1 cellular context compared by ENCODE assay signal in the genomic region with DNA sequence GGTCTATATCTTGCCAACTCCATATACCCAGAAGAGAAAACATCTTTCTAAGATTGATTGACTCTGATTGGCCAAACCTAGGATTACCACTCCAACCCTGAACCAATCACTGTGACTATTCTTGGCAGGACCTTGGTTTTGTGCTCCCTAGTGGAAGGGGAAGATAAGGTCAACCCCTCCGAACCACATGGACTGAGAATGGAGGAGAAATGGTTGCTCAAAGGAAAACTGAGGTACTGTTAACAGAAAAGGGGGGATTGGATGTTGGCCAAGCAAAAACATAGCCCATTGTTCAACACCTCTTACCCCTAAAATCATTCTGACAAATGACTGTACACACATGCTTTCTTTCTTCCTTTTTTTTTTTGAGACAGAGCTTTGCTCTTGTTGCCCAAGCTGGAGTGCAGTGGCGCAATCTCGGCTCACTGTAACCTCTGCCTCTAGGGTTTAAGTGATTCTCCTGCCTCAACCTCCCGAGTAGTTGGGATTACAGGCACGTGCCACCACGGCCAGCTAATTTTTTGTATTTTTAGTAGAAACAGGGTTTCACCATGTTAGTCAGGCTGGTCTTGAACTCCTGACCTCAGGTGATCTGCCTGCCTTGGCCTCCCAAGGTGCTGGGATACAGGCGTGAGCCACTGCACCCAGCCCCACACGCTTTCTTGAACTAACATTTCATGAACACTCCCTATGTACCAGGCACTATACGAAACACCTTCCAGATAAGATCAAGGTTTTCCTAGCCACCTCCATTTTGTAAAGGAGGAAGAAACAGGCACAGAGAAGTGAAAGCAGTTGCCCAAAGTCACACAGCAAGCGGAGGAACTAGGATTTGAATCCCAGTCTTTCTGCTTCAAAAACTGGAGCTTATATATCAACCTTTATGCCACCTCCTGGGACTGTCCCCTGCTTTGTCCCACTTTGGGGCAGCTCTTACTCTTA.
TF ChIP-seq lines count a peak whose summit lies in the region.

No MANE protein-coding gene starts in this region.

TF ChIP-seq in K562, 482 proteins besides CTCF, POLR2A, EP300 and RAD21 (continued from another document and continues in another):
- TF ChIP-seq, protein P1, sequence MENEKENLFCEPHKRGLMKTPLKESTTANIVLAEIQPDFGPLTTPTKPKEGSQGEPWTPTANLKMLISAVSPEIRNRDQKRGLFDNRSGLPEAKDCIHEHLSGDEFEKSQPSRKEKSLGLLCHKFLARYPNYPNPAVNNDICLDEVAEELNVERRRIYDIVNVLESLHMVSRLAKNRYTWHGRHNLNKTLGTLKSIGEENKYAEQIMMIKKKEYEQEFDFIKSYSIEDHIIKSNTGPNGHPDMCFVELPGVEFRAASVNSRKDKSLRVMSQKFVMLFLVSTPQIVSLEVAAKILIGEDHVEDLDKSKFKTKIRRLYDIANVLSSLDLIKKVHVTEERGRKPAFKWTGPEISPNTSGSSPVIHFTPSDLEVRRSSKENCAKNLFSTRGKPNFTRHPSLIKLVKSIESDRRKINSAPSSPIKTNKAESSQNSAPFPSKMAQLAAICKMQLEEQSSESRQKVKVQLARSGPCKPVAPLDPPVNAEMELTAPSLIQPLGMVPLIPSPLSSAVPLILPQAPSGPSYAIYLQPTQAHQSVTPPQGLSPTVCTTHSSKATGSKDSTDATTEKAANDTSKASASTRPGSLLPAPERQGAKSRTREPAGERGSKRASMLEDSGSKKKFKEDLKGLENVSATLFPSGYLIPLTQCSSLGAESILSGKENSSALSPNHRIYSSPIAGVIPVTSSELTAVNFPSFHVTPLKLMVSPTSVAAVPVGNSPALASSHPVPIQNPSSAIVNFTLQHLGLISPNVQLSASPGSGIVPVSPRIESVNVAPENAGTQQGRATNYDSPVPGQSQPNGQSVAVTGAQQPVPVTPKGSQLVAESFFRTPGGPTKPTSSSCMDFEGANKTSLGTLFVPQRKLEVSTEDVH (IDR thresholded peaks at IDR 0.05; ENCODE audit: low read depth, partially characterized antibody), result no peak
- TF ChIP-seq ZNF12 (CRISPR knock-in tag; IDR thresholded peaks at IDR 0.05) (no peak), NCOA1 (IDR thresholded peaks at IDR 0.05; ENCODE audit: low read depth) (no peak), SIN3B (IDR thresholded peaks at IDR 0.05; ENCODE audit: low read depth) (no peak), ZNF668 (CRISPR knock-in tag; IDR thresholded peaks at IDR 0.05) (0 out of 2 replicates have a peak, but pooled peaks have one; percentile 36), PYGO2 (tag; IDR thresholded peaks at IDR 0.05) (peak; percentile 40; the same call in 1 of the 2 replicates), HDAC2 (IDR thresholded peaks at IDR 0.05) (peak; percentile 43), PTTG1 (tag; IDR thresholded peaks at IDR 0.05; ENCODE audit: low read depth) (peak; percentile 55; the same call in 1 of the 2 replicates), NCOR1 (IDR thresholded peaks at IDR 0.05) (0 out of 2 replicates have a peak, but pooled peaks have one; percentile 32), THRAP3 (IDR thresholded peaks at IDR 0.05; ENCODE audit: borderline replicate concordance) (no peak), ZBTB17 (CRISPR knock-in tag; IDR thresholded peaks at IDR 0.05) (no peak), ASH1L (IDR thresholded peaks at IDR 0.05; ENCODE audit: borderline replicate concordance, low read depth, partially characterized antibody) (peak; percentile 83), CREM (IDR thresholded peaks at IDR 0.05; ENCODE audit: low read depth) (peak; percentile 38; the same call in 1 of the 2 replicates), ZNF354B (CRISPR knock-in tag; IDR thresholded peaks at IDR 0.05) (no peak), ATF1 (CRISPR knock-in tag; IDR thresholded peaks at IDR 0.05) (no peak), ATF1 (tag; IDR thresholded peaks at IDR 0.05) (peak; percentile 70), CEBPB (tag; IDR thresholded peaks at IDR 0.05) (peak; percentile 97), ZNF316 (IDR thresholded peaks at IDR 0.05) (no peak; the same call in 1 of the 2 replicates), ZNF592 (IDR thresholded peaks at IDR 0.05) (peak; percentile 91), POLR3G (IDR thresholded peaks at IDR 0.05; ENCODE audit: extremely low read depth, insufficient read length, insufficient replicate concordance) (no peak), NEUROD1 (IDR thresholded peaks at IDR 0.05; ENCODE audit: borderline replicate concordance, low read depth, low read length, partially characterized antibody) (peak; percentile 73), ZFP30 (CRISPR knock-in tag; IDR thresholded peaks at IDR 0.05; ENCODE audit: borderline replicate concordance) (no peak), EWSR1 (IDR thresholded peaks at IDR 0.05; ENCODE audit: borderline replicate concordance, low read depth, partially characterized antibody) (no peak), ZNF589 (CRISPR knock-in tag; IDR thresholded peaks at IDR 0.05; ENCODE audit: low read depth) (peak; percentile 86; the same call in 1 of the 2 replicates), FOXM1 (IDR thresholded peaks at IDR 0.05; ENCODE audit: low read depth) (no peak), FOXM1 (CRISPR knock-in tag; IDR thresholded peaks at IDR 0.05; ENCODE audit: low read depth) (no peak), GATA2 (CRISPR knock-in tag; IDR thresholded peaks at IDR 0.05) (peak; percentile 86), FUS (optimal IDR thresholded peaks at IDR 0.05; ENCODE audit: low read depth, low read length) (no peak), CBFB (CRISPR knock-in tag; IDR thresholded peaks at IDR 0.05) (no peak), BRD9 (IDR thresholded peaks at IDR 0.05; ENCODE audit: low read depth, partially characterized antibody) (peak; percentile 74), NONO (IDR thresholded peaks at IDR 0.05; ENCODE audit: low read depth in 2 of 2, low read length in 1 of 2) (no peak), SIX5 (IDR thresholded peaks at IDR 0.05; ENCODE audit: borderline replicate concordance in 1 of 2, insufficient read depth in 1 of 2, low read depth in 1 of 2, low read length in 2 of 2) (peak in 1 of 2 experiments; percentile 11; a peak in 1 of 4 replicates), IRF2 (CRISPR knock-in tag; IDR thresholded peaks at IDR 0.05) (no peak), IFI16 (CRISPR knock-in tag; IDR thresholded peaks at IDR 0.05) (no peak), SMARCA5 (IDR thresholded peaks at IDR 0.05) (peak; percentile 92), RBFOX2 (IDR thresholded peaks at IDR 0.05; ENCODE audit: low read depth, low read length) (peak; percentile 63), KAT8 (IDR thresholded peaks at IDR 0.05; ENCODE audit: low read depth) (peak; percentile 75; the same call in 1 of the 2 replicates), JUND (IDR thresholded peaks at IDR 0.05; ENCODE audit: borderline replicate concordance, low read depth, low read length) (peak; percentile 29; the same call in 1 of the 2 replicates), JUND (tag; IDR thresholded peaks at IDR 0.05; ENCODE audit: borderline replicate concordance, low read depth, low read length) (no peak; the same call in 1 of the 3 replicates), ZNF764 (CRISPR knock-in tag; IDR thresholded peaks at IDR 0.05; ENCODE audit: low read depth) (no peak), EHMT2 (IDR thresholded peaks at IDR 0.05) (peak; percentile 79), ZNF384 (IDR thresholded peaks at IDR 0.05; ENCODE audit: low read depth, low read length) (no peak), TAF7 (tag; IDR thresholded peaks at IDR 0.05) (peak; percentile 56), KDM2B (CRISPR knock-in tag; IDR thresholded peaks at IDR 0.05) (no peak), ZBTB7A (IDR thresholded peaks at IDR 0.05; ENCODE audit: borderline replicate concordance, control insufficient read depth, low read depth, low read length) (no peak), CEBPG (CRISPR knock-in tag; IDR thresholded peaks at IDR 0.05) (peak; percentile 71), CEBPG (tag; conservative IDR thresholded peaks at IDR 0.05 in 1 of 2, IDR thresholded peaks at IDR 0.05 in 1 of 2) (peak; percentile 88 to 91), TRIM24 (IDR thresholded peaks at IDR 0.05) (0 out of 4 replicates have a peak, but pooled peaks of 1 of the 2 experiments have one; percentile 7), ZNF217 (CRISPR knock-in tag; IDR thresholded peaks at IDR 0.05) (no peak), ZNF124 (CRISPR knock-in tag; IDR thresholded peaks at IDR 0.05) (no peak), ZNF511 (CRISPR knock-in tag; IDR thresholded peaks at IDR 0.05) (no peak)
- TF ChIP-seq, protein P2, sequence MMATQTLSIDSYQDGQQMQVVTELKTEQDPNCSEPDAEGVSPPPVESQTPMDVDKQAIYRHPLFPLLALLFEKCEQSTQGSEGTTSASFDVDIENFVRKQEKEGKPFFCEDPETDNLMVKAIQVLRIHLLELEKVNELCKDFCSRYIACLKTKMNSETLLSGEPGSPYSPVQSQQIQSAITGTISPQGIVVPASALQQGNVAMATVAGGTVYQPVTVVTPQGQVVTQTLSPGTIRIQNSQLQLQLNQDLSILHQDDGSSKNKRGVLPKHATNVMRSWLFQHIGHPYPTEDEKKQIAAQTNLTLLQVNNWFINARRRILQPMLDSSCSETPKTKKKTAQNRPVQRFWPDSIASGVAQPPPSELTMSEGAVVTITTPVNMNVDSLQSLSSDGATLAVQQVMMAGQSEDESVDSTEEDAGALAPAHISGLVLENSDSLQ (IDR thresholded peaks at IDR 0.05), result peak; percentile 80
- TF ChIP-seq, protein P3, sequence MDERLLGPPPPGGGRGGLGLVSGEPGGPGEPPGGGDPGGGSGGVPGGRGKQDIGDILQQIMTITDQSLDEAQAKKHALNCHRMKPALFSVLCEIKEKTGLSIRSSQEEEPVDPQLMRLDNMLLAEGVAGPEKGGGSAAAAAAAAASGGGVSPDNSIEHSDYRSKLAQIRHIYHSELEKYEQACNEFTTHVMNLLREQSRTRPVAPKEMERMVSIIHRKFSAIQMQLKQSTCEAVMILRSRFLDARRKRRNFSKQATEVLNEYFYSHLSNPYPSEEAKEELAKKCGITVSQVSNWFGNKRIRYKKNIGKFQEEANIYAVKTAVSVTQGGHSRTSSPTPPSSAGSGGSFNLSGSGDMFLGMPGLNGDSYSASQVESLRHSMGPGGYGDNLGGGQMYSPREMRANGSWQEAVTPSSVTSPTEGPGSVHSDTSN (CRISPR knock-in tag; IDR thresholded peaks at IDR 0.05; ENCODE audit: low read depth), result no peak
- TF ChIP-seq, protein P3 (tag; conservative IDR thresholded peaks at IDR 0.05; ENCODE audit: low read depth), result 0 out of 2 replicates have a peak, but pooled peaks have one; percentile 25
- TF ChIP-seq, protein P4, sequence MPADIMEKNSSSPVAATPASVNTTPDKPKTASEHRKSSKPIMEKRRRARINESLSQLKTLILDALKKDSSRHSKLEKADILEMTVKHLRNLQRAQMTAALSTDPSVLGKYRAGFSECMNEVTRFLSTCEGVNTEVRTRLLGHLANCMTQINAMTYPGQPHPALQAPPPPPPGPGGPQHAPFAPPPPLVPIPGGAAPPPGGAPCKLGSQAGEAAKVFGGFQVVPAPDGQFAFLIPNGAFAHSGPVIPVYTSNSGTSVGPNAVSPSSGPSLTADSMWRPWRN (IDR thresholded peaks at IDR 0.05; ENCODE audit: low read depth), result no peak
- TF ChIP-seq, protein P5, sequence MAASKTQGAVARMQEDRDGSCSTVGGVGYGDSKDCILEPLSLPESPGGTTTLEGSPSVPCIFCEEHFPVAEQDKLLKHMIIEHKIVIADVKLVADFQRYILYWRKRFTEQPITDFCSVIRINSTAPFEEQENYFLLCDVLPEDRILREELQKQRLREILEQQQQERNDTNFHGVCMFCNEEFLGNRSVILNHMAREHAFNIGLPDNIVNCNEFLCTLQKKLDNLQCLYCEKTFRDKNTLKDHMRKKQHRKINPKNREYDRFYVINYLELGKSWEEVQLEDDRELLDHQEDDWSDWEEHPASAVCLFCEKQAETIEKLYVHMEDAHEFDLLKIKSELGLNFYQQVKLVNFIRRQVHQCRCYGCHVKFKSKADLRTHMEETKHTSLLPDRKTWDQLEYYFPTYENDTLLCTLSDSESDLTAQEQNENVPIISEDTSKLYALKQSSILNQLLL (CRISPR knock-in tag; IDR thresholded peaks at IDR 0.05; ENCODE audit: borderline replicate concordance), result no peak
